Comparison of ENCODE assay signal across 13 cellular contexts in genomic region chr1:36153476-36153875, GRCh38. TPM values are rescaled to one million over a fixed set of nuclear protein-coding genes. Genes with fewer than 3 reads are reported as not detected.
DNase-seq lines count a peak whose midpoint lies in the region; ATAC-seq and TF ChIP-seq lines count a peak whose summit lies in the region.
"Had no signal": no experiment of that assay in that cellular context is flagged by ENCODE, and none has a peak within 500 bp of the region (broad histone marks: within the 10 kb centered on the region; RNA-seq: fewer than 3 reads in every experiment).

No MANE protein-coding gene starts in this region.

- H3K27ac Mint-ChIP-seq in CD4-positive, alpha-beta memory T cell = peak overlapping the region; percentile 86 to 95 (median 93)
- peak overlapping the region; percentile 3 for H3K27ac Mint-ChIP-seq in activated naive CD8-positive, alpha-beta T cell treated with anti-CD3 and anti-CD28 coated beads for 36 hours
- H3K27ac Mint-ChIP-seq in neural crest cell (ENCODE audit: unreplicated experiment) = peak overlapping the region; percentile 50

- intact Hi-C loops in CD4-positive, alpha-beta memory T cell (cut with micrococcal nuclease) = loop anchor here (10.0 kb wide), 1 partner anchor 1541 kb away; the partner anchor contains the start of gene CDCA8

- peaks cover 16% of the 10 kb centered on the region for H4K20me1 ChIP-seq in BLaER1

- peaks cover 73% of the 10 kb centered on the region for H3K4me1 ChIP-seq in BLaER1
- H3K4me1 ChIP-seq in CD4-positive, alpha-beta memory T cell (ENCODE audit: insufficient read depth, low read length) = peaks cover 72% of the 10 kb centered on the region

- H3K27me3 Mint-ChIP-seq in CD4-positive, alpha-beta memory T cell = no peaks in the 10 kb centered on the region
- H3K27me3 Mint-ChIP-seq in activated naive CD8-positive, alpha-beta T cell treated with anti-CD3 and anti-CD28 coated beads for 36 hours = no peaks in the 10 kb centered on the region
- H3K27me3 Mint-ChIP-seq in neural crest cell (ENCODE audit: low read depth) = no peaks in the 10 kb centered on the region

- H3K9ac ChIP-seq in BLaER1 = no peak overlapping the region

- H3K4me1 Mint-ChIP-seq in CD4-positive, alpha-beta memory T cell = peaks cover 47 to 87% (median 66%) of the 10 kb centered on the region in 4 donors
- peaks cover 60% of the 10 kb centered on the region for H3K4me1 Mint-ChIP-seq in activated naive CD8-positive, alpha-beta T cell treated with anti-CD3 and anti-CD28 coated beads for 36 hours
- peaks cover 78% of the 10 kb centered on the region for H3K4me1 Mint-ChIP-seq in neural crest cell

- peak overlapping the region in 6 of 8 donors; percentile 46 to 84 (median 58) for H3K4me3 Mint-ChIP-seq in CD4-positive, alpha-beta memory T cell
- no peak overlapping the region for H3K4me3 Mint-ChIP-seq in activated naive CD8-positive, alpha-beta T cell treated with anti-CD3 and anti-CD28 coated beads for 36 hours
- H3K4me3 Mint-ChIP-seq in neural crest cell = peak overlapping the region; percentile 59

- TF ChIP-seq CTCF in neural crest cell (conservative IDR thresholded peaks at IDR 0.05) = no peak

- CTCF ChIA-PET in CD4-positive, alpha-beta memory T cell (lab: Charles Lee; ENCODE audit: partially characterized antibody) = interaction anchor here (10.0 kb wide), 1 partner anchor 34 kb away, joined by 348 read pairs; no protein-coding TSS in a partner anchor

- no peak overlapping the region for H3K27ac ChIP-seq in BLaER1
- H3K27ac ChIP-seq in CD4-positive, alpha-beta memory T cell (ENCODE audit: low read depth, low read length) = no peak overlapping the region
- H3K27ac ChIP-seq: C4-2B, SJSA1 had no signal

- peak overlapping the region; percentile 86 for H3K4me2 ChIP-seq in BLaER1

- H3K27me3 ChIP-seq in BLaER1 = no peaks in the 10 kb centered on the region
- no peaks in the 10 kb centered on the region for H3K27me3 ChIP-seq in CD4-positive, alpha-beta memory T cell (ENCODE audit: insufficient read depth, low read length)
- H3K27me3 ChIP-seq: SJSA1, uterus had no signal

- H3K9me3 ChIP-seq in BLaER1 = no peaks in the 10 kb centered on the region
- no peaks in the 10 kb centered on the region for H3K9me3 ChIP-seq in CD4-positive, alpha-beta memory T cell (ENCODE audit: control insufficient read depth in 1 of 2, low read length in 2 of 2)
- H3K9me3 ChIP-seq: SJSA1, uterus had no signal

- H3K9me3 Mint-ChIP-seq in CD4-positive, alpha-beta memory T cell = no peaks in the 10 kb centered on the region
- no peaks in the 10 kb centered on the region for H3K9me3 Mint-ChIP-seq in activated naive CD8-positive, alpha-beta T cell treated with anti-CD3 and anti-CD28 coated beads for 36 hours
- no peaks in the 10 kb centered on the region for H3K9me3 Mint-ChIP-seq in neural crest cell

- H3K36me3 ChIP-seq in BLaER1 = no peaks in the 10 kb centered on the region
- no peaks in the 10 kb centered on the region for H3K36me3 ChIP-seq in CD4-positive, alpha-beta memory T cell (ENCODE audit: insufficient read depth, low read length)
- H3K36me3 ChIP-seq: uterus had no signal

- ATAC-seq in GM18858 (IDR thresholded peaks at IDR 0.05; ENCODE audit: unreplicated experiment) (no peak), GM18511 (IDR thresholded peaks at IDR 0.05; ENCODE audit: unreplicated experiment) (no peak)

- DNase-seq in CD4-positive, alpha-beta memory T cell = no peak
- DNase-seq in activated naive CD8-positive, alpha-beta T cell treated with anti-CD3 and anti-CD28 coated beads for 36 hours = no peak
- no peak for DNase-seq in neural crest cell (ENCODE audit: low read depth, low spot score)
- no peak for DNase-seq in NCI-H1694 (lab: John Stamatoyannopoulos, UW)
- DNase-seq: effector CD4-positive, alpha-beta T cell; midbrain; NCI-H1048; uterus had no signal

- peaks cover 6 to 27% of the 10 kb centered on the region in 2 donors for H3K36me3 Mint-ChIP-seq in CD4-positive, alpha-beta memory T cell
- peaks cover 13% of the 10 kb centered on the region for H3K36me3 Mint-ChIP-seq in activated naive CD8-positive, alpha-beta T cell treated with anti-CD3 and anti-CD28 coated beads for 36 hours
- no peaks in the 10 kb centered on the region for H3K36me3 Mint-ChIP-seq in neural crest cell (ENCODE audit: low read depth)

- POLR2A ChIA-PET in CD4-positive, alpha-beta memory T cell (lab: Charles Lee; ENCODE audit: partially characterized antibody) = interaction anchor here (2.3 to 10.1 kb wide), 3 partner anchors 8 to 70 kb away, joined by 15 to 251 read pairs (median 244); partner anchors contain the start of gene THRAP3

- no peak overlapping the region for H3K4me3 ChIP-seq in BLaER1
- no peak overlapping the region for H3K4me3 ChIP-seq in CD4-positive, alpha-beta memory T cell (ENCODE audit: low read length in 2 of 2)
- H3K4me3 ChIP-seq: SJSA1, uterus had no signal

RNA-seq across cellular contexts. Expression of gene MAP7D1, which starts 2.5 kb away (rescaled TPM):
- 100 to 1,000 TPM; 221 to 222 TPM for total RNA-seq in CD4-positive, alpha-beta memory T cell
- 10 to 100 TPM in 1 of 2 donors, 1 to 10 TPM in 1; 4.1 to 68.3 TPM for polyA plus RNA-seq in CD4-positive, alpha-beta memory T cell
- 100 to 1,000 TPM; 158 to 168 TPM for total RNA-seq in activated naive CD8-positive, alpha-beta T cell treated with anti-CD3 and anti-CD28 coated beads for 36 hours
- total RNA-seq in neural crest cell = 165 and 166 TPM in 2 replicates

RNA-seq across cellular contexts. Expression of gene TRAPPC3, which starts 4.2 kb away (rescaled TPM):
- total RNA-seq in CD4-positive, alpha-beta memory T cell = 10 to 100 TPM; 51.8 to 56.4 TPM
- polyA plus RNA-seq in CD4-positive, alpha-beta memory T cell = 100 to 1,000 TPM; 107 to 190 TPM
- total RNA-seq in activated naive CD8-positive, alpha-beta T cell treated with anti-CD3 and anti-CD28 coated beads for 36 hours = 10 to 100 TPM; 58.0 to 59.4 TPM
- total RNA-seq in neural crest cell = 48.6 and 52.8 TPM in 2 replicates

RNA-seq across cellular contexts. Expression of gene COL8A2, which starts 28.5 kb away (rescaled TPM):
- total RNA-seq in CD4-positive, alpha-beta memory T cell = under 1 TPM; 0.25 to 0.26 TPM
- not detected for polyA plus RNA-seq in CD4-positive, alpha-beta memory T cell
- total RNA-seq in activated naive CD8-positive, alpha-beta T cell treated with anti-CD3 and anti-CD28 coated beads for 36 hours = 1 to 10 TPM; 1.8 to 1.9 TPM
- total RNA-seq in neural crest cell = 0.09 TPM in 2 replicates

Comparison
In these comparisons a context has a peak if more than half of its experiments do, and no peak if none do; other contexts are left out.
1. H3K27ac Mint-ChIP-seq: peak in every context shown above with its lines; median percentile 93 in CD4-positive, alpha-beta memory T cell; 50 in neural crest cell; 3 in activated naive CD8-positive, alpha-beta T cell treated with anti-CD3 and anti-CD28 coated beads for 36 hours.